8 cellular contexts compared by ENCODE assay signal in the genomic region with DNA sequence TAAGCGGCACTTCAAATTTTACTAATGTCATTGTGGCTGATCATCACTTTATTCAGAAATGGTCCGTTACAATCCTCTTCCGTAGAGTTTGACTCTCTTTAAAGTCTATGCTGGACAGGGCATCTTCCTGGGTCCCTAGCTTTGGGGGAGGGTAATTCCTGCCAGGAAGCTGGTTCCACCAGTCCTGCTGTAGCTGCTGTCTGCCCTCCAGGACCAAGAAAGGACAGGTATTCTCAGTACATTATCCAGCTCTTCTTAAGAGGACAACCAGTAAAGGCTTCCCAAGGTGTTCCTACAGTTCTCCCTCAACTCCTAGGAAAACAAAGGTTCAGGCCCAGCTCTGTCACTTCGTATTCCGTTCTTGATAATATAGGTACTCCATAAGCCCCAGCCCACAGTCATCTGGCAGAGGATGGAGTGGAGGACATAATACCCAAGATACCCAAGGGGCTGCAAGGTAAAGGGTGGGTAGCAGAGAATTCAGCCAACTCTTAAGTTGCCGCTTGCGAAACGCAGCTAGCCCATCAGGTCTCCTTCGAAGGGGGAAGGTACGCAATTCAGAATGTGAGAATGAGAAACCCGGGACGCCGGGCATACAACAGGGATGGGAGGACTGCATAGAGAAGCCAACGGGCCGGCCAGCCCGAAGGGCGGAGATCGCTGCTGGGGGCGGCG. TPM values are rescaled to one million over a fixed set of nuclear protein-coding genes. Genes with fewer than 3 reads are reported as not detected.
A peak's percentile ranks its signal among the peaks of the same experiment; 100 is the strongest.
DNase-seq lines count a peak whose midpoint lies in the region; ATAC-seq and TF ChIP-seq lines count a peak whose summit lies in the region.

No MANE protein-coding gene starts in this region.

- no peaks in the 10 kb centered on the region for H3K9me3 ChIP-seq in CD8-positive, alpha-beta memory T cell (ENCODE audit: low read length)
- H3K9me3 ChIP-seq in HAP-1 (no peaks in the 10 kb centered on the region), esophagus squamous epithelium (no peaks in the 10 kb centered on the region), neutrophil (no peaks in the 10 kb centered on the region)

- H3K27ac Mint-ChIP-seq in CD8-positive, alpha-beta memory T cell = peak overlapping the region; percentile 72 to 99 (median 89)

- POLR2A ChIA-PET in CD8-positive, alpha-beta memory T cell (lab: Charles Lee) = interaction anchor here (2.0 to 4.2 kb wide), 3 partner anchors 61 to 168 kb away, joined by 15 to 239 read pairs (median 23); a partner anchor contains a TSS

- no peaks in the 10 kb centered on the region for H3K27me3 ChIP-seq in CD8-positive, alpha-beta memory T cell (ENCODE audit: insufficient read depth, low read length, poor library complexity, severe bottlenecking)
- H3K27me3 ChIP-seq in HAP-1 (ENCODE audit: low read depth) (no peaks in the 10 kb centered on the region), esophagus squamous epithelium (no peaks in the 10 kb centered on the region), neutrophil (no peaks in the 10 kb centered on the region)

- intact Hi-C loops in esophagus squamous epithelium (cut with DNase I) = no loop called here

- DNase-seq in CD8-positive, alpha-beta memory T cell = no peak
- DNase-seq in HAP-1 (ENCODE audit: low spot score in 2 of 2) (no peak), SW480 (ENCODE audit: low spot score) (peak; percentile 8), esophagus squamous epithelium (lab: John Stamatoyannopoulos, UW) (no peak), NCI-H2227 (lab: John Stamatoyannopoulos, UW; ENCODE audit: unreplicated experiment) (no peak)

- H3K36me3 Mint-ChIP-seq in CD8-positive, alpha-beta memory T cell = peaks cover 0 to 13% (median 2%) of the 10 kb centered on the region in 3 donors

- CTCF ChIA-PET in CD8-positive, alpha-beta memory T cell (lab: Charles Lee) = interaction anchor here (1.5 to 5.8 kb wide), 4 partner anchors 14 to 288 kb away, joined by 3 to 58 read pairs (median 6); a partner anchor contains a TSS

- H3K4me1 ChIP-seq in CD8-positive, alpha-beta memory T cell (ENCODE audit: insufficient read depth, low read length) = peaks cover 22% of the 10 kb centered on the region
- peaks cover 15% of the 10 kb centered on the region for H3K4me1 ChIP-seq in HAP-1
- H3K4me1 ChIP-seq in esophagus squamous epithelium = peaks cover 11 to 46% (median 24%) of the 10 kb centered on the region in 3 donors
- peaks cover 46 to 50% of the 10 kb centered on the region in 2 experiments for H3K4me1 ChIP-seq in neutrophil (ENCODE audit: control insufficient read depth in 1 of 2, insufficient read depth in 1 of 2, low read depth in 1 of 2, low read length in 1 of 2)

- peak overlapping the region; percentile 73 for H3K4me3 ChIP-seq in CD8-positive, alpha-beta memory T cell (ENCODE audit: low read length)
- peak overlapping the region; percentile 77 for H3K4me3 ChIP-seq in HAP-1
- peak overlapping the region; percentile 77 to 98 (median 86) for H3K4me3 ChIP-seq in esophagus squamous epithelium
- peak overlapping the region; percentile 92 to 93 for H3K4me3 ChIP-seq in neutrophil (ENCODE audit: low read depth in 1 of 2, low read length in 1 of 2)

- in situ Hi-C loops in HAP-1 (cut with MboI; ENCODE audit: low sequenced_read_pairs) = no loop called here

- TF ChIP-seq POLR2A in esophagus squamous epithelium (IDR thresholded peaks at IDR 0.05) = no peak

- peaks cover 0 to 2% (median 0%) of the 10 kb centered on the region in 5 donors for H3K9me3 Mint-ChIP-seq in CD8-positive, alpha-beta memory T cell

- ATAC-seq in GM21717 (IDR thresholded peaks at IDR 0.05; ENCODE audit: unreplicated experiment) (no peak), HG03196 (IDR thresholded peaks at IDR 0.05; ENCODE audit: unreplicated experiment) (no peak)

- peak overlapping the region; percentile 92 to 99 (median 93) for H3K4me3 Mint-ChIP-seq in CD8-positive, alpha-beta memory T cell

- H3K36me3 ChIP-seq in CD8-positive, alpha-beta memory T cell (ENCODE audit: insufficient read depth, low read length) = no peaks in the 10 kb centered on the region
- no peaks in the 10 kb centered on the region for H3K36me3 ChIP-seq in HAP-1 (replicated peaks)
- no peaks in the 10 kb centered on the region for H3K36me3 ChIP-seq in esophagus squamous epithelium
- no peaks in the 10 kb centered on the region for H3K36me3 ChIP-seq in neutrophil

- H3K4me1 Mint-ChIP-seq in CD8-positive, alpha-beta memory T cell = peaks cover 21 to 44% (median 32%) of the 10 kb centered on the region in 3 donors

- no peaks in the 10 kb centered on the region for H3K27me3 Mint-ChIP-seq in CD8-positive, alpha-beta memory T cell

- no peak for TF ChIP-seq CTCF in esophagus squamous epithelium (IDR thresholded peaks at IDR 0.05)
- TF ChIP-seq CTCF in neutrophil (IDR thresholded peaks at IDR 0.05) = no peak

- WGBS in esophagus squamous epithelium, 2 donors = 11 to 37% methylated on average over 5 to 20 of the region's 20 CpGs

- H3K27ac ChIP-seq in CD8-positive, alpha-beta memory T cell (ENCODE audit: low read depth, low read length) = peak overlapping the region; percentile 78
- H3K27ac ChIP-seq in esophagus squamous epithelium (peak overlapping the region; percentile 94 to 97 (median 96)), neutrophil (peak overlapping the region; percentile 98)

RNA-seq across cellular contexts. Expression of a gene that starts 1.3 kb away (rescaled TPM):
- 1 to 10 TPM; 8.4 to 9.1 TPM for total RNA-seq in CD8-positive, alpha-beta memory T cell
- 2.1 TPM for polyA plus RNA-seq in CD8-positive, alpha-beta memory T cell
- 10 to 100 TPM; 10.8 to 13.2 (median 12.1) TPM for total RNA-seq in esophagus squamous epithelium
